In the genomic region with DNA sequence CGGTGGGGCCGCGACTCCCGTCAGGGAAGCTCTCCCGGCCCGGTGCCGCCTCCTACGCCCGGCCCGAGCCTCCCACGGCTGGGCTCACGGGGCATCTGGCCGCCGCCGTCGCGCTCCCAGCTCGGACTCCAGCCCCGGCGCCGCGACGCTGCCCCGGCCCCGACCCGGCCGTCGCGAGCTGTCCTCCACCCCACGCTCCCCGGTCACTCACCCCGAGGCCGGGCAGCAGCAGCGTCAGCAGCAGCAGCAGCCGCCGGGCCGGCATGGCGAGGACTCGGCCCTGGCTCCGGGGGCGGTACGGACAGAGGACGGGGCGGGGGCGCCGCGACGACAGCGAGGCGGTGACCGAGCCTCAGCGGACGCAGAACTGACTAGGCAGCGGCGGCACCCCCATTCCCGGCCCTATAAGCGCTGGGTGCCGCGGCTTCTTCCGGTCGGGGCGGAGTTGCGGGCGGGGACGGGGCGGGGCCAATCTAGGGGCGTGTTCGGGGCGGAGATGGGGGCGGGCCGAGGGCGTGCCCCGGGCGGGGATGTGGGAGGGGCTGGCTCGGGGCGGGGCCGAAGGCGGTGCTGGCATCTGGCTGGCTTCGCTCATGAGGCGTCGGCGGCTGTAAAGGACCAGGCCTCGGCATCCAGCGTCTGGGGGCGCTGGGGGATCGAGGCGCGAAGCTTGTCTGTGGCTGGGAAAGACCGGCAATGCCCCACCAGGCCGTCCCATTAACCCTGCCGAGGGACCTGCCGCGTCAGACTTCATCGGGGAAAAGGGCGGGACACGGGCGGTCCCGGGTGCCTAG, we compare ENCODE assay signal across 8 cellular contexts. TPM values are rescaled to one million over a fixed set of nuclear protein-coding genes. Genes with fewer than 3 reads are reported as not detected.
DNase-seq lines count a peak whose midpoint lies in the region; ATAC-seq, FAIRE-seq and TF ChIP-seq lines count a peak whose summit lies in the region.

A gene (minus strand): TSS at position 380 of the 794 bp plus-strand sequence. CDS start 115 bp downstream, at position 265.

- H3K9ac ChIP-seq in BLaER1 treated with 17β-estradiol and CSF1 and Interleukin-3, amounts not matched to agents 10 nM and 100 nM = peak within 1 kb of the TSS; percentile 81 to 94 (median 89)
- peak within 1 kb of the TSS; percentile 89 for H3K9ac ChIP-seq in HepG2 (ENCODE audit: insufficient read depth, low read depth, low read length)

- peak within 1 kb of the TSS; percentile 91 to 100 (median 97) for H3K4me2 ChIP-seq in BLaER1 treated with 17β-estradiol and CSF1 and Interleukin-3, amounts not matched to agents 10 nM and 100 nM
- H3K4me2 ChIP-seq in HepG2 (ENCODE audit: low read depth, low read length) = peak within 1 kb of the TSS; percentile 92

- peak; percentile 62 for TF ChIP-seq RAD21 in HepG2 (CRISPR knock-in tag; IDR thresholded peaks at IDR 0.05)

- peaks cover 37% of the 10 kb centered on the region for H3K79me2 ChIP-seq in HepG2 (ENCODE audit: insufficient read depth, low read length)

- in situ Hi-C loops in HepG2 (cut with HindIII; ENCODE audit: extremely low pct_ligation_motif_present, low pct_unique_long_range_greater_than_20kb) = loop anchor here (5.0 to 10.0 kb wide), 3 partner anchors 68 to 205 kb away; no protein-coding TSS in a partner anchor

- peaks cover 6% of the 10 kb centered on the region for H3K36me3 Mint-ChIP-seq in dendritic cell treated with granulocyte-macrophage colony-stimulating factor and Interleukin-4, amounts not matched to agents 40 ng/mL and 50 ng/mL, for 4 days (ENCODE audit: low read depth)

- TF ChIP-seq EP300 in HepG2 (IDR thresholded peaks at IDR 0.05; ENCODE audit: low read depth in 2 of 2, low read length in 2 of 2) (0 out of 4 replicates have a peak, but pooled peaks of 1 of the 2 experiments have one; percentile 6), HepG2 (CRISPR knock-in tag; IDR thresholded peaks at IDR 0.05; ENCODE audit: borderline replicate concordance) (no peak)

- POLR2A ChIA-PET in HepG2 (lab: Yijun Ruan, JAX) = interaction anchor here (0.7 to 10.7 kb wide), 10 partner anchors 9 to 101 kb away, joined by 3 to 138 read pairs (median 10); no protein-coding TSS in a partner anchor

- DNase-seq in NCI-H774 (lab: John Stamatoyannopoulos, UW) (peak; percentile 94), HepG2 (ENCODE audit: low spot score) (peak; percentile 82)
- peak; percentile 89 to 91 for DNase-seq in activated CD4-positive, alpha-beta T cell treated with anti-CD3 and anti-CD28 coated beads, Interleukin-2, amount 50 U/mL, for 4 hours
- DNase-seq in stimulated activated CD4-positive, alpha-beta T cell treated with anti-CD3 and anti-CD28 coated beads, Interleukin-2, amount 100 ng/mL, for 48 hours = peak; percentile 90 to 92

- peak within 1 kb of the TSS; percentile 100 for H3K27ac Mint-ChIP-seq in dendritic cell treated with granulocyte-macrophage colony-stimulating factor and Interleukin-4, amounts not matched to agents 40 ng/mL and 50 ng/mL, for 4 days

- peak; percentile 85 for ATAC-seq in GM19324 (IDR thresholded peaks at IDR 0.05; ENCODE audit: low FRiP score, unreplicated experiment)
- peak; percentile 68 for ATAC-seq in HG03457 (IDR thresholded peaks at IDR 0.05; ENCODE audit: unreplicated experiment)
- peak; percentile 95 for ATAC-seq in HepG2

- peak within 1 kb of the TSS; percentile 70 to 90 (median 79) for H3K27ac ChIP-seq in BLaER1 treated with 17β-estradiol and CSF1 and Interleukin-3, amounts not matched to agents 10 nM and 100 nM
- peak within 1 kb of the TSS; percentile 81 for H3K27ac ChIP-seq in HepG2 (ENCODE audit: extremely low read length, insufficient read depth, low read length)

- peak within 1 kb of the TSS; percentile 82 for H3K4me3 Mint-ChIP-seq in dendritic cell treated with granulocyte-macrophage colony-stimulating factor and Interleukin-4, amounts not matched to agents 40 ng/mL and 50 ng/mL, for 4 days

- peaks cover 9 to 35% (median 26%) of the 10 kb centered on the region in 11 experiments; a peak in 21 of 22 replicates for H3K27me3 ChIP-seq in BLaER1 treated with 17β-estradiol and CSF1 and Interleukin-3, amounts not matched to agents 10 nM and 100 nM
- H3K27me3 ChIP-seq in HepG2 (ENCODE audit: control insufficient read depth in 1 of 2, insufficient read depth in 2 of 2, low read length in 2 of 2) = no peaks in the 10 kb centered on the region; a peak in 1 of 5 replicates

- CTCF ChIA-PET in HepG2 (lab: Yijun Ruan, JAX; ENCODE audit: low intra/inter-chr PET ratio, low total read pairs) = no interaction called here

- H4K20me1 ChIP-seq in BLaER1 treated with 17β-estradiol and CSF1 and Interleukin-3, amounts not matched to agents 10 nM and 100 nM = peaks cover 8 to 46% (median 33%) of the 10 kb centered on the region in 11 experiments; a peak in 17 of 22 replicates
- H4K20me1 ChIP-seq in HepG2 (ENCODE audit: insufficient read depth, low read length) = peaks cover 16% of the 10 kb centered on the region; the same call in 1 of the 2 replicates

- no peak for FAIRE-seq in HepG2 (lab: Jason Lieb, UNC)

- no peaks in the 10 kb centered on the region for H3K9me3 ChIP-seq in BLaER1 treated with 17β-estradiol and CSF1 and Interleukin-3, amounts not matched to agents 10 nM and 100 nM (replicated peaks in 1 of 11)
- no peaks in the 10 kb centered on the region for H3K9me3 ChIP-seq in HepG2 (ENCODE audit: low read length)

- no peak within 1 kb of the TSS for H2AFZ ChIP-seq in HepG2 (ENCODE audit: low read length)

- H3K36me3 ChIP-seq in BLaER1 treated with 17β-estradiol and CSF1 and Interleukin-3, amounts not matched to agents 10 nM and 100 nM = no peaks in the 10 kb centered on the region
- H3K36me3 ChIP-seq in HepG2 (replicated peaks in 1 of 2; ENCODE audit: control insufficient read depth in 1 of 2, insufficient read depth in 2 of 2, low read length in 2 of 2) = no peaks in the 10 kb centered on the region

- intact Hi-C loops in dendritic cell treated with granulocyte-macrophage colony-stimulating factor and Interleukin-4, amounts not matched to agents 40 ng/mL and 50 ng/mL, for 4 days (cut with micrococcal nuclease) = loop anchor here (1.0 to 5.0 kb wide), 6 partner anchors 15 to 213 kb away; a partner anchor contains a TSS
- intact Hi-C loops in HepG2 (cut with micrococcal nuclease; ENCODE audit: unreplicated experiment) = loop anchor here (1.0 to 10.0 kb wide), 3 partner anchors 48 to 215 kb away; a partner anchor contains a TSS

- no peaks in the 10 kb centered on the region for H3K9me3 Mint-ChIP-seq in dendritic cell treated with granulocyte-macrophage colony-stimulating factor and Interleukin-4, amounts not matched to agents 40 ng/mL and 50 ng/mL, for 4 days

- peaks cover 23 to 48% (median 36%) of the 10 kb centered on the region in 10 experiments for H3K4me1 ChIP-seq in BLaER1 treated with 17β-estradiol and CSF1 and Interleukin-3, amounts not matched to agents 10 nM and 100 nM
- H3K4me1 ChIP-seq in HepG2 (ENCODE audit: insufficient read depth, low read length) = peaks cover 84% of the 10 kb centered on the region

- TF ChIP-seq CTCF in HepG2 (CRISPR knock-in tag; IDR thresholded peaks at IDR 0.05) = peak; percentile 40

- H3K4me1 Mint-ChIP-seq in dendritic cell treated with granulocyte-macrophage colony-stimulating factor and Interleukin-4, amounts not matched to agents 40 ng/mL and 50 ng/mL, for 4 days (ENCODE audit: low read depth) = peaks cover 50% of the 10 kb centered on the region

- H3K27me3 Mint-ChIP-seq in dendritic cell treated with granulocyte-macrophage colony-stimulating factor and Interleukin-4, amounts not matched to agents 40 ng/mL and 50 ng/mL, for 4 days = no peaks in the 10 kb centered on the region

- H3K4me3 ChIP-seq in BLaER1 treated with 17β-estradiol and CSF1 and Interleukin-3, amounts not matched to agents 10 nM and 100 nM = peak within 1 kb of the TSS; percentile 79 to 91 (median 87)
- H3K4me3 ChIP-seq in HepG2 (replicated peaks in 1 of 3; ENCODE audit: insufficient read depth in 1 of 3, low read depth in 2 of 3, low read length in 3 of 3) = peak within 1 kb of the TSS; percentile 79 to 96 (median 89)

- peak; percentile 94 to 99 for TF ChIP-seq POLR2A in HepG2 (IDR thresholded peaks at IDR 0.05; ENCODE audit: insufficient read depth in 1 of 2, low read depth in 2 of 2, low read length in 2 of 2)

- WGBS in HepG2 (ENCODE audit: low lambda C conversion rate) = 9% methylated on average over 54 of the region's 98 CpGs

- no TSS peak for BruUV-seq in HepG2 (replicated peaks; lab: Mats Ljungman, UMichigan)

TF ChIP-seq in HepG2, 621 proteins besides CTCF, POLR2A, EP300 and RAD21 (continues in another document):
- no peak for TF ChIP-seq SMC3 (IDR thresholded peaks at IDR 0.05; ENCODE audit: low read length)

RNA-seq across cellular contexts. Expression of the gene that starts here (rescaled TPM):
- total RNA-seq in HepG2 (2016; rRNA removed; fragmentation: Illumina TruSeq; extraction: Trizol) = 4.1 and 6.0 TPM in 2 replicates
- total RNA-seq in HepG2 (2016; cell fraction: cytosol; rRNA removed; fragmentation: Illumina TruSeq; extraction: Trizol; ENCODE audit: low read depth) = 3.0 and 3.8 TPM in 2 replicates
- total RNA-seq in HepG2 (2016; cell fraction: insoluble cytoplasmic fraction; rRNA removed; fragmentation: Illumina TruSeq; extraction: Trizol) = 3.2 and 7.0 TPM in 2 replicates
- total RNA-seq in HepG2 (2016; cell fraction: membrane; rRNA removed; fragmentation: Illumina TruSeq; extraction: Trizol) = 4.2 and 4.8 TPM in 2 replicates
- 10.8 and 12.6 TPM in 2 replicates for total RNA-seq in HepG2 (2016; cell fraction: nucleus; rRNA removed; fragmentation: Illumina TruSeq; extraction: Trizol)
- 12.7 and 15.7 TPM in 2 replicates for polyA plus RNA-seq in HepG2 (2011; rRNA removed)
- 9.1 and 10.3 TPM in 2 replicates for polyA plus RNA-seq in HepG2 (2011; cell fraction: cytosol; rRNA removed)
- 32.7 and 33.0 TPM in 2 replicates for polyA plus RNA-seq in HepG2 (2011; cell fraction: nucleus; rRNA removed)
- 20.8 and 22.2 TPM in 2 replicates for polyA plus RNA-seq in HepG2 (2012)
- 2.9 and 3.1 TPM in 2 replicates for polyA plus RNA-seq in HepG2 (2016; cell fraction: cytosol; fragmentation: Illumina TruSeq; extraction: Trizol; ENCODE audit: low read depth)
- 3.3 and 3.6 TPM in 2 replicates for polyA plus RNA-seq in HepG2 (2016; cell fraction: insoluble cytoplasmic fraction; fragmentation: Illumina TruSeq; extraction: Trizol; ENCODE audit: low read depth)
- 3.4 and 3.6 TPM in 2 replicates for polyA plus RNA-seq in HepG2 (2016; cell fraction: membrane; fragmentation: Illumina TruSeq; extraction: Trizol; ENCODE audit: low read depth)
- polyA plus RNA-seq in HepG2 (2016; cell fraction: nucleus; fragmentation: Illumina TruSeq; extraction: Trizol; ENCODE audit: insufficient read depth, low read depth) = 11.5 and 12.4 TPM in 2 replicates
- 10.5 and 30.9 TPM in 2 replicates for polyA minus RNA-seq in HepG2 (2011; rRNA and poly(A)+ RNA removed; ENCODE audit: low replicate concordance)
- polyA minus RNA-seq in HepG2 (2011; cell fraction: cytosol; rRNA and poly(A)+ RNA removed) = 13.3 and 18.1 TPM in 2 replicates
- polyA minus RNA-seq in HepG2 (2011; cell fraction: nucleus; rRNA and poly(A)+ RNA removed) = 48.8 and 61.2 TPM in 2 replicates

Comparison
In these comparisons a context has a peak if more than half of its experiments do, and no peak if none do; other contexts are left out.
1. Peak in every context shown above with its lines: DNase-seq, ATAC-seq, H3K4me3 ChIP-seq and H3K27ac ChIP-seq.